8 cellular contexts compared by ENCODE assay signal in genomic region chr2:170972508-170973224, GRCh38. TPM values are rescaled to one million over a fixed set of nuclear protein-coding genes. Genes with fewer than 3 reads are reported as not detected.
DNase-seq lines count a peak whose midpoint lies in the region; ATAC-seq and TF ChIP-seq lines count a peak whose summit lies in the region.

No MANE protein-coding gene starts in this region.

- peak in 1 of 4 donors; percentile 18 for ATAC-seq in psoas muscle

- TF ChIP-seq CTCF in psoas muscle (IDR thresholded peaks at IDR 0.05) = no peak
- no peak for TF ChIP-seq CTCF in GM13977 (IDR thresholded peaks at IDR 0.05; ENCODE audit: extremely low read depth, insufficient read depth, missing control alignments)

- in situ Hi-C loops in GM13977 (cut with MboI; ENCODE audit: low pct_unique_long_range_greater_than_20kb, low sequenced_read_pairs, unreplicated experiment) = no loop called here

- no peaks in the 10 kb centered on the region for H3K27me3 ChIP-seq in psoas muscle (ENCODE audit: insufficient read depth in 3 of 3, low read length in 2 of 3)

- H3K9me3 ChIP-seq in psoas muscle = no peaks in the 10 kb centered on the region

- peak overlapping the region; percentile 91 for H3K4me3 ChIP-seq in psoas muscle

- intact Hi-C loops in psoas muscle (cut with DNase I) = loop anchor here (1.0 to 5.0 kb wide), 4 partner anchors 190 to 460 kb away; partner anchors contain the start of genes DCAF17 (in 2 of the 2), METTL8 (in 2 of the 2) and TLK1 (in 1 of the 2)

- DNase-seq in NCI-H2107 treated with DMSO at 0.1 percent for 48 hours (lab: John Stamatoyannopoulos, UW; ENCODE audit: unreplicated experiment) (peak; percentile 47), NCI-H2107 (lab: John Stamatoyannopoulos, UW) (no peak), NCI-H69 (lab: John Stamatoyannopoulos, UW) (peak; percentile 11), dermis blood vessel endothelial cell (peak; percentile 15), psoas muscle (no peak), A172 (ENCODE audit: low spot score) (no peak), GM13977 (ENCODE audit: low spot score) (no peak), mesenteric fat pad (ENCODE audit: low spot score) (no peak)

- peaks cover 0 to 10% of the 10 kb centered on the region in 2 donors for H3K36me3 ChIP-seq in psoas muscle (ENCODE audit: insufficient read depth in 1 of 2, low read depth in 1 of 2)

- no peaks in the 10 kb centered on the region for H3K4me1 ChIP-seq in psoas muscle

- no peak overlapping the region for H3K27ac ChIP-seq in psoas muscle

- 29 to 36% (median 35%) methylated on average over 13 of the region's 13 CpGs for WGBS in psoas muscle, 3 donors

RNA-seq across cellular contexts. Expression of gene GORASP2, which starts 43.6 kb away (rescaled TPM):
- total RNA-seq in dermis blood vessel endothelial cell (22.0 and 30.3 TPM in 2 replicates), psoas muscle (10 to 100 TPM; 46.6 to 64.4 (median 53.2) TPM), mesenteric fat pad (78.2 TPM)
- 10 to 100 TPM; 37.8 to 76.9 (median 48.2) TPM for polyA plus RNA-seq in psoas muscle
- total RNA-seq in A172 (2014; rRNA removed; shearing (Covaris generic)) = 68.0 and 83.0 TPM in 2 replicates

Comparison
In these comparisons a context has a peak if more than half of its experiments do, and no peak if none do; other contexts are left out.
1. DNase-seq: peak in NCI-H2107 treated with DMSO at 0.1 percent for 48 hours (single experiment), NCI-H69 (single experiment) and dermis blood vessel endothelial cell (single experiment); none in NCI-H2107 (single experiment), psoas muscle (0 of 2), A172 (single experiment), GM13977 (single experiment) and mesenteric fat pad (single experiment).